ENCODE assay signal across 31 cellular contexts in the genomic region with DNA sequence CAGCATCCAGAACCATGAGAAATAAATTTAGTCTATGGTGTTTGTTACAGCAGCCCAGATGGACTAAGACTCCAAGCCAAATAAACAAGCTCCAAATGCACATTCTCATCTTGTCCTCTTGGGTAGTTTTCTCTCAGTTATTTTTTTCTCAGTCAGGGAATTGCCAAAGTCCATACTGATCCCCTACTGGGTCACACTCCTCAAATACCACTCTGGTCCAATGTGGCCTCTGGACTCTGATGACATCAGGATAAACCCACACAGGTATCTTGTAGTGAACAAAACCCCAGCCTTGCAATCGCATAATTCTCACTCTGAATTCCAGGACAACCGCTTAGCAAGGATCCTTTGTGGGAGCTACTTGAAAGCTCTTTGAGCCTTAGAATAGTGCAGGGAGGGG.
"Had no signal": no experiment of that assay in that cellular context is flagged by ENCODE, and none has a peak within 500 bp of the region (broad histone marks: within the 10 kb centered on the region; RNA-seq: fewer than 3 reads in every experiment).

No MANE protein-coding gene starts in this region.

- H3K4me3 ChIP-seq: ascending aorta, cardiac muscle cell had no signal

- ATAC-seq: activated CD4-positive, alpha-beta T cell treated with anti-CD3 and anti-CD28 coated beads for 36 hours; activated CD4-positive, CD25-positive, alpha-beta regulatory T cell treated with anti-CD3 and anti-CD28 coated beads, Interleukin-2, amount 50 U/mL, for 24 hours; activated CD8-positive, alpha-beta memory T cell treated with anti-CD3 and anti-CD28 coated beads, Interleukin-2, amount 10 ng/mL, durations not matched to agents 7 days and 5 days; activated CD8-positive, alpha-beta T cell treated with anti-CD3 and anti-CD28 coated beads, Interleukin-2, amount 10 ng/mL, durations not matched to agents 7 days and 5 days; activated naive CD8-positive, alpha-beta T cell treated with anti-CD3 and anti-CD28 coated beads, Interleukin-2, amount 50 U/mL, for 24 hours; WTC11 had no signal

- H3K36me3 ChIP-seq: ascending aorta, cardiac muscle cell, WERI-Rb-1 had no signal

- H3K27ac ChIP-seq: ascending aorta, cardiac muscle cell, WERI-Rb-1 had no signal

- DNase-seq: activated CD4-positive, alpha-beta memory T cell treated with anti-CD3 and anti-CD28 coated beads, Interleukin-2, amount 10 ng/mL, durations not matched to agents 7 days and 5 days; activated CD4-positive, alpha-beta T cell treated with anti-CD3 and anti-CD28 coated beads for 1 hour; activated CD4-positive, alpha-beta T cell treated with anti-CD3 and anti-CD28 coated beads for 36 hours; activated CD4-positive, alpha-beta T cell treated with anti-CD3 and anti-CD28 coated beads for 48 hours; activated CD4-positive, alpha-beta T cell treated with anti-CD3 and anti-CD28 coated beads, Interleukin-2, amount 10 ng/mL, durations not matched to agents 7 days and 5 days; activated CD4-positive, alpha-beta T cell treated with anti-CD3 and anti-CD28 coated beads, Interleukin-2, amount 50 U/mL, for 48 hours; activated CD4-positive, CD25-positive, alpha-beta regulatory T cell; activated CD8-positive, alpha-beta memory T cell treated with anti-CD3 and anti-CD28 coated beads for 24 hours; activated CD8-positive, alpha-beta memory T cell treated with anti-CD3 and anti-CD28 coated beads, Interleukin-2, amount 10 ng/mL, durations not matched to agents 7 days and 5 days; activated CD8-positive, alpha-beta memory T cell treated with anti-CD3 and anti-CD28 coated beads, Interleukin-2, amount 50 U/mL, for 48 hours; activated CD8-positive, alpha-beta T cell treated with anti-CD3 and anti-CD28 coated beads, Interleukin-2, amount 10 ng/mL, durations not matched to agents 7 days and 5 days; activated effector memory CD4-positive, alpha-beta T cell treated with Interleukin-2 at 50 U/mL for 16 hours; activated gamma-delta T cell; activated naive CD4-positive, alpha-beta T cell treated with anti-CD3 and anti-CD28 coated beads, Interleukin-2, amount 10 ng/mL, durations not matched to agents 7 days and 5 days; activated naive CD4-positive, alpha-beta T cell treated with Interleukin-2 at 50 U/mL for 16 hours; activated naive CD8-positive, alpha-beta T cell treated with anti-CD3 and anti-CD28 coated beads, Interleukin-2, amount 10 ng/mL, durations not matched to agents 7 days and 5 days; activated naive CD8-positive, alpha-beta T cell treated with anti-CD3 and anti-CD28 coated beads, Interleukin-2, amount 50 U/mL, for 24 hours; activated T-cell treated with anti-CD3 and anti-CD28 coated beads, Interleukin-2, amount 50 U/mL, for 24 hours; activated T-cell treated with anti-CD3 and anti-CD28 coated beads, Interleukin-2, amount 50 U/mL, for 48 hours; amygdala; anterior cingulate cortex; caudate nucleus; cerebellar nuclear complex; T-helper 1 cell; T-helper 2 cell; T-helper 9 cell; WERI-Rb-1 had no signal

- H3K4me1 ChIP-seq: ascending aorta had no signal

- H3K9me3 ChIP-seq: ascending aorta had no signal

- H3K27me3 ChIP-seq: ascending aorta, cardiac muscle cell had no signal
